14 cellular contexts compared by ENCODE assay signal in genomic region chr6:167045828-167046580, GRCh38. TPM values are rescaled to one million over a fixed set of nuclear protein-coding genes. Genes with fewer than 3 reads are reported as not detected.
DNase-seq lines count a peak whose midpoint lies in the region; ATAC-seq, FAIRE-seq and TF ChIP-seq lines count a peak whose summit lies in the region.
"Had no signal": no experiment of that assay in that cellular context is flagged by ENCODE, and none has a peak within 500 bp of the region (broad histone marks: within the 10 kb centered on the region; RNA-seq: fewer than 3 reads in every experiment).

No MANE protein-coding gene starts in this region.

- no peaks in the 10 kb centered on the region for H3K36me3 ChIP-seq in gastrocnemius medialis
- H3K36me3 ChIP-seq: right lobe of liver, suprapubic skin had no signal

- no peak for DNase-seq in activated CD8-positive, alpha-beta memory T cell treated with anti-CD3 and anti-CD28 coated beads, Interleukin-2, amount 10 ng/mL, durations not matched to agents 7 days and 5 days
- no peak for DNase-seq in activated CD8-positive, alpha-beta memory T cell treated with anti-CD3 and anti-CD28 coated beads, Interleukin-2, amount 50 U/mL, for 4 hours
- no peak for DNase-seq in activated T-helper 1 cell treated with anti-CD3 and anti-CD28 coated beads, Interleukin-12 subunit alpha, Interleukin-12 subunit beta, Interleukin-2, Interleukin-4 antibody, amounts not matched to agents 30 ng/mL and 10 ng/mL and 1 ng/mL, durations not matched to agents 14 hours and 24 hours and 36 hours (ENCODE audit: low spot score)
- no peak for DNase-seq in NCI-H2081 (lab: John Stamatoyannopoulos, UW)
- DNase-seq in gastrocnemius medialis: no peak
- DNase-seq in HTR-8/SVneo (ENCODE audit: insufficient read length, low spot score): no peak
- DNase-seq: C1 segment of cervical spinal cord, NCI-H345, right lobe of liver, T-cell had no signal

- in situ Hi-C loops in gastrocnemius medialis (cut with MboI; ENCODE audit: low sequenced_read_pairs in 4 of 4): no loop called here

- H3K9me3 Mint-ChIP-seq in activated CD8-positive, alpha-beta memory T cell treated with anti-CD3 and anti-CD28 coated beads, Interleukin-2, amount 10 ng/mL, durations not matched to agents 7 days and 5 days (ENCODE audit: low read depth): no peaks in the 10 kb centered on the region
- H3K9me3 Mint-ChIP-seq in activated T-helper 1 cell treated with anti-CD3 and anti-CD28 coated beads, Interleukin-12 subunit alpha, Interleukin-12 subunit beta, Interleukin-2, Interleukin-4 antibody, amounts not matched to agents 30 ng/mL and 10 ng/mL and 1 ng/mL, durations not matched to agents 14 hours and 24 hours and 36 hours: no peaks in the 10 kb centered on the region
- H3K9me3 Mint-ChIP-seq in stimulated activated memory B cell treated with anti-CD40 and anti-IgM and Interleukin-4, amounts not matched to agents 10 μg/mL and 1 μg/mL and 100 μg/mL, for 72 hours: no peaks in the 10 kb centered on the region
- H3K9me3 Mint-ChIP-seq: T-cell had no signal

- no peak for TF ChIP-seq POLR2A in gastrocnemius medialis (IDR thresholded peaks at IDR 0.05)

- H3K27ac Mint-ChIP-seq in activated CD8-positive, alpha-beta memory T cell treated with anti-CD3 and anti-CD28 coated beads, Interleukin-2, amount 10 ng/mL, durations not matched to agents 7 days and 5 days: peak overlapping the region; percentile 57
- peak overlapping the region; percentile 44 for H3K27ac Mint-ChIP-seq in activated T-helper 1 cell treated with anti-CD3 and anti-CD28 coated beads, Interleukin-12 subunit alpha, Interleukin-12 subunit beta, Interleukin-2, Interleukin-4 antibody, amounts not matched to agents 30 ng/mL and 10 ng/mL and 1 ng/mL, durations not matched to agents 14 hours and 24 hours and 36 hours
- H3K27ac Mint-ChIP-seq in stimulated activated memory B cell treated with anti-CD40 and anti-IgM and Interleukin-4, amounts not matched to agents 10 μg/mL and 1 μg/mL and 100 μg/mL, for 72 hours: peak overlapping the region; percentile 88

- no peak overlapping the region for H3K4me3 ChIP-seq in gastrocnemius medialis
- H3K4me3 ChIP-seq: right lobe of liver, suprapubic skin had no signal

- no peak overlapping the region for H3K27ac ChIP-seq in gastrocnemius medialis
- H3K27ac ChIP-seq: right lobe of liver, suprapubic skin had no signal

- no peak for FAIRE-seq in HTR-8/SVneo (lab: Jason Lieb, UNC)
- FAIRE-seq: astrocyte had no signal

- no peak overlapping the region for H3K4me3 Mint-ChIP-seq in activated CD8-positive, alpha-beta memory T cell treated with anti-CD3 and anti-CD28 coated beads, Interleukin-2, amount 10 ng/mL, durations not matched to agents 7 days and 5 days
- H3K4me3 Mint-ChIP-seq in activated T-helper 1 cell treated with anti-CD3 and anti-CD28 coated beads, Interleukin-12 subunit alpha, Interleukin-12 subunit beta, Interleukin-2, Interleukin-4 antibody, amounts not matched to agents 30 ng/mL and 10 ng/mL and 1 ng/mL, durations not matched to agents 14 hours and 24 hours and 36 hours: no peak overlapping the region
- no peak overlapping the region for H3K4me3 Mint-ChIP-seq in stimulated activated memory B cell treated with anti-CD40 and anti-IgM and Interleukin-4, amounts not matched to agents 10 μg/mL and 1 μg/mL and 100 μg/mL, for 72 hours

- CTCF ChIA-PET in activated CD8-positive, alpha-beta memory T cell treated with anti-CD3 and anti-CD28 coated beads, Interleukin-2, amount 10 ng/mL, durations not matched to agents 7 days and 5 days (lab: Charles Lee): no interaction called here

- peaks cover 20% of the 10 kb centered on the region for H3K36me3 Mint-ChIP-seq in activated CD8-positive, alpha-beta memory T cell treated with anti-CD3 and anti-CD28 coated beads, Interleukin-2, amount 10 ng/mL, durations not matched to agents 7 days and 5 days
- peaks cover 5% of the 10 kb centered on the region for H3K36me3 Mint-ChIP-seq in activated T-helper 1 cell treated with anti-CD3 and anti-CD28 coated beads, Interleukin-12 subunit alpha, Interleukin-12 subunit beta, Interleukin-2, Interleukin-4 antibody, amounts not matched to agents 30 ng/mL and 10 ng/mL and 1 ng/mL, durations not matched to agents 14 hours and 24 hours and 36 hours (ENCODE audit: low read depth)
- H3K36me3 Mint-ChIP-seq in stimulated activated memory B cell treated with anti-CD40 and anti-IgM and Interleukin-4, amounts not matched to agents 10 μg/mL and 1 μg/mL and 100 μg/mL, for 72 hours: peaks cover 5% of the 10 kb centered on the region

- H3K9me3 ChIP-seq in gastrocnemius medialis: no peaks in the 10 kb centered on the region
- H3K9me3 ChIP-seq: right lobe of liver, suprapubic skin had no signal

- no peaks in the 10 kb centered on the region for H3K27me3 ChIP-seq in gastrocnemius medialis
- H3K27me3 ChIP-seq: right lobe of liver, suprapubic skin had no signal

- intact Hi-C loops in activated T-helper 1 cell treated with anti-CD3 and anti-CD28 coated beads, Interleukin-12 subunit alpha, Interleukin-12 subunit beta, Interleukin-2, Interleukin-4 antibody, amounts not matched to agents 30 ng/mL and 10 ng/mL and 1 ng/mL, durations not matched to agents 14 hours and 24 hours and 36 hours (cut with micrococcal nuclease): loop anchor here (2.0 to 5.0 kb wide), 4 partner anchors 33 to 259 kb away; no protein-coding TSS in a partner anchor
- intact Hi-C loops in gastrocnemius medialis (cut with DNase I; ENCODE audit: low total_unique reads): no loop called here

- H3K4me1 ChIP-seq in gastrocnemius medialis: no peaks in the 10 kb centered on the region
- H3K4me1 ChIP-seq: right lobe of liver, suprapubic skin had no signal

- no peak for ATAC-seq in activated CD8-positive, alpha-beta memory T cell treated with anti-CD3 and anti-CD28 coated beads, Interleukin-2, amount 10 ng/mL, durations not matched to agents 7 days and 5 days
- no peak for ATAC-seq in stimulated activated memory B cell treated with anti-CD40 and anti-IgM and Interleukin-4, amounts not matched to agents 10 μg/mL and 1 μg/mL and 100 μg/mL, for 72 hours
- no peak for ATAC-seq in gastrocnemius medialis

- H3K27me3 Mint-ChIP-seq in activated CD8-positive, alpha-beta memory T cell treated with anti-CD3 and anti-CD28 coated beads, Interleukin-2, amount 10 ng/mL, durations not matched to agents 7 days and 5 days: no peaks in the 10 kb centered on the region
- no peaks in the 10 kb centered on the region for H3K27me3 Mint-ChIP-seq in activated T-helper 1 cell treated with anti-CD3 and anti-CD28 coated beads, Interleukin-12 subunit alpha, Interleukin-12 subunit beta, Interleukin-2, Interleukin-4 antibody, amounts not matched to agents 30 ng/mL and 10 ng/mL and 1 ng/mL, durations not matched to agents 14 hours and 24 hours and 36 hours (ENCODE audit: insufficient read depth)
- no peaks in the 10 kb centered on the region for H3K27me3 Mint-ChIP-seq in stimulated activated memory B cell treated with anti-CD40 and anti-IgM and Interleukin-4, amounts not matched to agents 10 μg/mL and 1 μg/mL and 100 μg/mL, for 72 hours
- H3K27me3 Mint-ChIP-seq: T-cell had no signal

- TF ChIP-seq CTCF in LNCAP (IDR thresholded peaks at IDR 0.05) (peak; percentile 14; the same call in 1 of the 2 replicates), gastrocnemius medialis (IDR thresholded peaks at IDR 0.05 in 4 of 5, conservative IDR thresholded peaks at IDR 0.05 in 1 of 5) (no peak)

- peaks cover 39% of the 10 kb centered on the region for H3K4me1 Mint-ChIP-seq in activated CD8-positive, alpha-beta memory T cell treated with anti-CD3 and anti-CD28 coated beads, Interleukin-2, amount 10 ng/mL, durations not matched to agents 7 days and 5 days
- H3K4me1 Mint-ChIP-seq in activated T-helper 1 cell treated with anti-CD3 and anti-CD28 coated beads, Interleukin-12 subunit alpha, Interleukin-12 subunit beta, Interleukin-2, Interleukin-4 antibody, amounts not matched to agents 30 ng/mL and 10 ng/mL and 1 ng/mL, durations not matched to agents 14 hours and 24 hours and 36 hours (ENCODE audit: low read depth): peaks cover 28% of the 10 kb centered on the region
- H3K4me1 Mint-ChIP-seq in stimulated activated memory B cell treated with anti-CD40 and anti-IgM and Interleukin-4, amounts not matched to agents 10 μg/mL and 1 μg/mL and 100 μg/mL, for 72 hours: peaks cover 66% of the 10 kb centered on the region

RNA-seq across cellular contexts. Expression of gene CEP43, which starts 46.8 kb away (rescaled TPM):
- 10 to 100 TPM; 28.2 to 35.6 TPM for total RNA-seq in activated CD8-positive, alpha-beta memory T cell treated with anti-CD3 and anti-CD28 coated beads, Interleukin-2, amount 10 ng/mL, durations not matched to agents 7 days and 5 days
- total RNA-seq in activated T-helper 1 cell treated with anti-CD3 and anti-CD28 coated beads, Interleukin-12 subunit alpha, Interleukin-12 subunit beta, Interleukin-2, Interleukin-4 antibody, amounts not matched to agents 30 ng/mL and 10 ng/mL and 1 ng/mL, durations not matched to agents 14 hours and 24 hours and 36 hours: 18.8 and 21.4 TPM in 2 replicates
- 1 to 10 TPM; 4.4 to 8.3 (median 5.9) TPM for total RNA-seq in gastrocnemius medialis
